In genomic region chr1:211135342-211135950, GRCh38 we compare ENCODE assay signal across 8 cellular contexts. TPM values are rescaled to one million over a fixed set of nuclear protein-coding genes. Genes with fewer than 3 reads are reported as not detected.
DNase-seq lines count a peak whose midpoint lies in the region; ATAC-seq and TF ChIP-seq lines count a peak whose summit lies in the region.

No MANE protein-coding gene starts in this region.

- H3K18ac ChIP-seq in H9 (ENCODE audit: insufficient read length, low read depth, low read length), result no peak overlapping the region

- H3K27ac Mint-ChIP-seq in H9 (no peak overlapping the region), MCF 10A (ENCODE audit: low read depth, unreplicated experiment) (no peak overlapping the region)

- H4K8ac ChIP-seq in H9 (replicated peaks; ENCODE audit: insufficient read length, low read depth, low read length), result no peak overlapping the region

- peaks cover 33% of the 10 kb centered on the region for H3K27me3 Mint-ChIP-seq in H9 (ENCODE audit: low read depth)
- peaks cover 67% of the 10 kb centered on the region for H3K27me3 Mint-ChIP-seq in MCF 10A (ENCODE audit: insufficient read depth, unreplicated experiment)

- H3K27ac ChIP-seq in H9 (ENCODE audit: insufficient read length, low read depth, low read length), result no peak overlapping the region

- DNase-seq in COLO829 (ENCODE audit: low spot score) (peak; percentile 63), H9 (no peak), NCI-H524 treated with DMSO at 0.1 percent for 48 hours (lab: John Stamatoyannopoulos, UW) (peak; percentile 16), MCF 10A (ENCODE audit: unreplicated experiment) (peak; percentile 84), kidney tubule cell (ENCODE audit: low spot score) (peak; percentile 72), posterior vena cava (ENCODE audit: low spot score) (no peak), ecto neural progenitor cell (ENCODE audit: low spot score) (no peak)

- intact Hi-C loops in MCF 10A (cut with micrococcal nuclease) (loop anchor here (1.0 to 10.0 kb wide), 10 partner anchors 124 to 991 kb away; partner anchors contain the start of gene RCOR3), posterior vena cava (cut with DNase I) (loop anchor here (10.0 kb wide), 2 partner anchors 541 to 691 kb away; no protein-coding TSS in a partner anchor)

- CTCF ChIA-PET in MCF 10A (lab: Yijun Ruan, JAX), result interaction anchor here (0.6 to 12.1 kb wide), 84 partner anchors 9 to 776 kb away, joined by 3 to 365 read pairs (median 4); no protein-coding TSS in a partner anchor

- no peaks in the 10 kb centered on the region for H3K4me1 ChIP-seq in H9 (ENCODE audit: insufficient read depth, low read length)

- no peak overlapping the region for H2BK12ac ChIP-seq in H9 (ENCODE audit: insufficient read length, low read depth, low read length)

- H3K79me2 ChIP-seq in H9 (ENCODE audit: insufficient read depth, low read length), result no peaks in the 10 kb centered on the region

- H3K27me3 ChIP-seq in H9 (ENCODE audit: insufficient read depth, low read length), result peaks cover 11% of the 10 kb centered on the region; the same call in 1 of the 2 replicates

- no TSS peak for BruUV-seq in MCF 10A (replicated peaks; lab: Mats Ljungman, UMichigan)

- no peak overlapping the region for H3K14ac ChIP-seq in H9 (ENCODE audit: insufficient read depth, low read length)

- no peak overlapping the region for H2AFZ ChIP-seq in H9 (ENCODE audit: low read length)

- no peaks in the 10 kb centered on the region for H3K79me1 ChIP-seq in H9 (ENCODE audit: insufficient read depth, low read depth, low read length, poor library complexity, severe bottlenecking)

- no peak overlapping the region for H4K91ac ChIP-seq in H9 (ENCODE audit: insufficient read length, low read depth, low read length)

- H4K20me1 ChIP-seq in H9 (ENCODE audit: control insufficient read depth, insufficient read depth, insufficient read length), result no peaks in the 10 kb centered on the region

- no peak overlapping the region for H3T11ph ChIP-seq in H9 (ENCODE audit: low read length)

- no peak overlapping the region for H4K5ac ChIP-seq in H9 (ENCODE audit: insufficient read length, low read depth, low read length)

- no CpG with 5 or more reads among the region's 5 CpGs for WGBS in H9 (ENCODE audit: extremely low coverage, insufficient read length, low lambda C conversion rate)

- no peak overlapping the region for H3K4me3 Mint-ChIP-seq in H9
- no peak overlapping the region for H3K4me3 Mint-ChIP-seq in MCF 10A (ENCODE audit: unreplicated experiment)

- H3K4ac ChIP-seq in H9 (ENCODE audit: low read depth, low read length), result no peak overlapping the region

- H2BK20ac ChIP-seq in H9 (ENCODE audit: low read depth, low read length, poor library complexity, severe bottlenecking), result no peak overlapping the region

- no peaks in the 10 kb centered on the region for H3K9me3 ChIP-seq in H9 (ENCODE audit: control insufficient read depth, low read depth, low read length)

- POLR2A ChIA-PET in MCF 10A (lab: Yijun Ruan, JAX), result interaction anchor here (0.6 to 1.1 kb wide), 8 partner anchors 10 to 688 kb away, joined by 3 to 5 read pairs (median 4); no protein-coding TSS in a partner anchor

- no peak overlapping the region for H2BK5ac ChIP-seq in H9 (ENCODE audit: insufficient read length, low read length)

- no peak overlapping the region for H3K56ac ChIP-seq in H9 (ENCODE audit: insufficient read length, low read depth, low read length)

- H2BK15ac ChIP-seq in H9 (ENCODE audit: low read depth, low read length), result no peak overlapping the region

- no peak for ATAC-seq in GM21717 (IDR thresholded peaks at IDR 0.05; ENCODE audit: unreplicated experiment)

- H3K36me3 Mint-ChIP-seq in H9 (ENCODE audit: insufficient read depth in 1 of 3, low read depth in 3 of 3) (no peaks in the 10 kb centered on the region), MCF 10A (ENCODE audit: insufficient read depth, unreplicated experiment) (no peaks in the 10 kb centered on the region)

- H3K23me2 ChIP-seq in H9 (ENCODE audit: insufficient read length, low read depth, low read length, poor library complexity, severe bottlenecking), result peaks cover 8% of the 10 kb centered on the region

- H3K4me2 ChIP-seq in H9 (ENCODE audit: insufficient read depth, insufficient read length, low read length), result no peak overlapping the region

- H3K4me1 Mint-ChIP-seq in H9, result peaks cover 8 to 10% of the 10 kb centered on the region in 2 experiments
- no peaks in the 10 kb centered on the region for H3K4me1 Mint-ChIP-seq in MCF 10A (ENCODE audit: insufficient read depth, unreplicated experiment)

- no peak overlapping the region for H3K9ac ChIP-seq in H9 (ENCODE audit: extremely low read depth, insufficient read length, low read length)

- TF ChIP-seq CTCF in H9 (conservative IDR thresholded peaks at IDR 0.05) (peak; percentile 72), MCF 10A (IDR thresholded peaks at IDR 0.05; ENCODE audit: unreplicated experiment) (peak; percentile 97)

- no peaks in the 10 kb centered on the region for H3K9me3 Mint-ChIP-seq in H9
- H3K9me3 Mint-ChIP-seq in MCF 10A (ENCODE audit: unreplicated experiment), result no peaks in the 10 kb centered on the region

- H2BK120ac ChIP-seq in H9 (ENCODE audit: low read depth, low read length, poor library complexity, severe bottlenecking), result no peak overlapping the region

- no peak overlapping the region for H2AK5ac ChIP-seq in H9 (ENCODE audit: insufficient read length, low read length)

- no peak overlapping the region for H3K23ac ChIP-seq in H9 (ENCODE audit: insufficient read length, low read depth, low read length)

RNA-seq across cellular contexts. Expression of gene KCNH1, which starts 1.5 kb away (rescaled TPM):
- total RNA-seq in H9 (2021) (0.04 and 0.11 TPM in 2 replicates), MCF 10A (2022) (0.17 and 0.19 TPM in 2 replicates), posterior vena cava (under 1 TPM; 0.32 to 0.33 TPM)

Comparison
In these comparisons a context has a peak if more than half of its experiments do, and no peak if none do; other contexts are left out.
1. DNase-seq: peak in COLO829 (single experiment), NCI-H524 treated with DMSO at 0.1 percent for 48 hours (single experiment), MCF 10A (single experiment) and kidney tubule cell (single experiment); none in H9 (single experiment), posterior vena cava (single experiment) and ecto neural progenitor cell (single experiment).